Comparison of ENCODE assay signal across 17 cellular contexts in the genomic region with DNA sequence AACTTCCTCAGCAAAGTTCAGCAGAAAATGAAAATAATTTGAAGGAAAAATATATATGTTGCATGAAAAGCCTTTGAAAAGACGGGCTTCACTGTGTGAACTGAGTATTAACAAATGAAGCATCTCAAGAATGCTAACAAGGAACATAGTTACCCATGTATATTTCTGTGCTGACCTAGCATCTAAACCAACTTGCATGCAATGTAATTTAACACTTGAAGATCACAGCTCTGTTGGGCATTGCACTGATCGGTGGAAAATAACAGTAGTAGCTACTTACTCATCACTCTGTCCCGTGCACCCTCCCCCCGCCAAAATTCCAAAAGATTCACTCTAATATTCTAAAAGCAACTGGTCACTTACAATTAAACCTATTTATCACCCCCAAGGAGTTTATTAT.
"Had no signal": no experiment of that assay in that cellular context is flagged by ENCODE, and none has a peak within 500 bp of the region (broad histone marks: within the 10 kb centered on the region; RNA-seq: fewer than 3 reads in every experiment).

No MANE protein-coding gene starts in this region.

- H3K27ac ChIP-seq: epithelial cell of prostate, sigmoid colon, thoracic aorta, WERI-Rb-1 had no signal

- FAIRE-seq: islet of Langerhans had no signal

- H3K4me3 ChIP-seq: sigmoid colon, thoracic aorta had no signal

- H3K27me3 ChIP-seq: sigmoid colon had no signal

- H3K4me1 ChIP-seq: sigmoid colon had no signal

- H3K36me3 ChIP-seq: sigmoid colon, thoracic aorta, WERI-Rb-1 had no signal

- H3K9me3 ChIP-seq: sigmoid colon, thoracic aorta had no signal

- DNase-seq: activated CD4-positive, alpha-beta T cell treated with anti-CD3 and anti-CD28 coated beads for 36 hours; activated CD8-positive, alpha-beta memory T cell treated with anti-CD3 and anti-CD28 coated beads, Interleukin-2, amount 50 U/mL, for 4 hours; activated CD8-positive, alpha-beta T cell treated with anti-CD3 and anti-CD28 coated beads for 36 hours; activated naive CD4-positive, alpha-beta T cell; activated naive CD8-positive, alpha-beta T cell treated with anti-CD3 and anti-CD28 coated beads, Interleukin-2, amount 50 U/mL, for 24 hours; caudate nucleus; effector memory CD8-positive, alpha-beta T cell; glutamatergic neuron; mammary epithelial cell; sigmoid colon; stimulated activated CD4-positive, alpha-beta T cell treated with anti-CD3 and anti-CD28 coated beads, Interleukin-4, amount 100 ng/mL, for 1 hour; stimulated activated CD8-positive, alpha-beta memory T cell treated with anti-CD3 and anti-CD28 coated beads, Interleukin-4, amount 100 ng/mL, for 48 hours; T-helper 9 cell; WERI-Rb-1 had no signal
